ENCODE assay signal across 9 cellular contexts in genomic region chr12:22687677-22688076, GRCh38.
DNase-seq lines count a peak whose midpoint lies in the region; ATAC-seq, FAIRE-seq and TF ChIP-seq lines count a peak whose summit lies in the region.
"Had no signal": no experiment of that assay in that cellular context is flagged by ENCODE, and none has a peak within 500 bp of the region (broad histone marks: within the 10 kb centered on the region; RNA-seq: fewer than 3 reads in every experiment).

No MANE protein-coding gene starts in this region.

- H2AFZ ChIP-seq in Loucy (ENCODE audit: low read length) (no peak overlapping the region), PC-9 (no peak overlapping the region)

- intact Hi-C loops in dorsolateral prefrontal cortex (cut with DNase I) (no loop called here), PC-9 (cut with micrococcal nuclease; ENCODE audit: unreplicated experiment) (no loop called here)

- H4K20me1 ChIP-seq in Loucy (ENCODE audit: insufficient read depth, low read length, poor library complexity, severe bottlenecking) = no peaks in the 10 kb centered on the region
- H4K20me1 ChIP-seq in PC-9 (ENCODE audit: insufficient read depth) = 0 out of 2 replicates have a peak, but pooled peaks cover 2% of the 10 kb centered on the region

- H3K9me3 ChIP-seq in Loucy (ENCODE audit: insufficient read depth, low read depth, low read length) (no peaks in the 10 kb centered on the region), thoracic aorta (no peaks in the 10 kb centered on the region), PC-9 (ENCODE audit: insufficient read depth, low read depth) (no peaks in the 10 kb centered on the region)

- TF ChIP-seq CTCF in Loucy (conservative IDR thresholded peaks at IDR 0.05; ENCODE audit: low read length) (no peak), dorsolateral prefrontal cortex (IDR thresholded peaks at IDR 0.05 in 54 of 56, conservative IDR thresholded peaks at IDR 0.05 in 2 of 56; ENCODE audit: low read depth in 1 of 56, partially characterized antibody in 56 of 56) (peak in 1 of 56 donors; percentile 17), thoracic aorta (IDR thresholded peaks at IDR 0.05) (no peak), PC-9 (conservative IDR thresholded peaks at IDR 0.05) (no peak), omental fat pad (IDR thresholded peaks at IDR 0.05) (no peak)

- peak; percentile 84 for FAIRE-seq in GM12892 (lab: Jason Lieb, UNC)

- H3K9ac ChIP-seq in Loucy (ENCODE audit: low read depth, low read length, poor library complexity, severe bottlenecking) = peak overlapping the region; percentile 48

- peaks cover 19% of the 10 kb centered on the region; the same call in 1 of the 2 replicates for H3K36me3 ChIP-seq in Loucy (ENCODE audit: insufficient read depth, low read length)
- no peaks in the 10 kb centered on the region for H3K36me3 ChIP-seq in thoracic aorta
- peaks cover 11% of the 10 kb centered on the region; the same call in 1 of the 2 replicates for H3K36me3 ChIP-seq in PC-9 (ENCODE audit: low read depth)

- TF ChIP-seq POLR2A in GM12892 (IDR thresholded peaks at IDR 0.05; ENCODE audit: low read depth, low read length) = no peak

- DNase-seq in GM12892 (ENCODE audit: insufficient read length) = no peak
- DNase-seq in dorsolateral prefrontal cortex = no peak
- no peak for DNase-seq in thoracic aorta (ENCODE audit: low spot score)
- no peak for DNase-seq in PC-9
- no peak for DNase-seq in epidermal melanocyte (ENCODE audit: insufficient read length, low spot score)
- DNase-seq in omental fat pad (ENCODE audit: low spot score) = no peak
- DNase-seq: left cardiac atrium had no signal

- CTCF ChIA-PET in PC-9 (lab: Charles Lee) = no interaction called here

- peaks cover 13% of the 10 kb centered on the region for H3F3A ChIP-seq in Loucy (ENCODE audit: low read depth)
- peaks cover 17% of the 10 kb centered on the region for H3F3A ChIP-seq in PC-9 (ENCODE audit: insufficient read depth, low read depth)

- ATAC-seq in GM21737 (IDR thresholded peaks at IDR 0.05; ENCODE audit: unreplicated experiment) = peak; percentile 72
- ATAC-seq in thoracic aorta (ENCODE audit: insufficient number of reproducible peaks, low FRiP score, low read depth) = peak; percentile 67
- no peak for ATAC-seq in omental fat pad (ENCODE audit: low FRiP score)

- H3K79me2 ChIP-seq in Loucy (ENCODE audit: insufficient read depth, low read length) (no peaks in the 10 kb centered on the region), PC-9 (ENCODE audit: low read depth) (no peaks in the 10 kb centered on the region)

- H3K4me3 ChIP-seq in Loucy (ENCODE audit: low read length, poor library complexity, severe bottlenecking) = peak overlapping the region; percentile 58
- H3K4me3 ChIP-seq in dorsolateral prefrontal cortex = peak overlapping the region in 3 of 59 donors; percentile 0 to 27 (median 3)
- peak overlapping the region; percentile 53 for H3K4me3 ChIP-seq in thoracic aorta
- no peak overlapping the region for H3K4me3 ChIP-seq in PC-9

- H3K27ac ChIP-seq in dorsolateral prefrontal cortex (peak overlapping the region in 35 of 59 donors; percentile 1 to 72 (median 39)), thoracic aorta (peak overlapping the region; percentile 79 to 93), PC-9 (no peak overlapping the region)

- H3K9me2 ChIP-seq in Loucy (replicated peaks; ENCODE audit: low read depth, low read length) = no peaks in the 10 kb centered on the region
- no peaks in the 10 kb centered on the region for H3K9me2 ChIP-seq in PC-9 (ENCODE audit: insufficient read depth)

- H3K4me1 ChIP-seq in Loucy (ENCODE audit: insufficient read depth, low read length, poor library complexity, severe bottlenecking) (peaks cover 26% of the 10 kb centered on the region), thoracic aorta (ENCODE audit: control insufficient read depth in 1 of 2, low read depth in 2 of 2) (peaks cover 32 to 41% of the 10 kb centered on the region in 2 donors), PC-9 (replicated peaks; ENCODE audit: insufficient read depth) (no peaks in the 10 kb centered on the region)

- H3K27me3 ChIP-seq in Loucy (ENCODE audit: insufficient read depth, low read length, poor library complexity, severe bottlenecking) = no peaks in the 10 kb centered on the region
- H3K27me3 ChIP-seq in dorsolateral prefrontal cortex = no peaks in the 10 kb centered on the region
- no peaks in the 10 kb centered on the region for H3K27me3 ChIP-seq in thoracic aorta (replicated peaks; ENCODE audit: insufficient read depth)
- H3K27me3 ChIP-seq in PC-9 (ENCODE audit: insufficient read depth, low read depth) = no peaks in the 10 kb centered on the region

- POLR2A ChIA-PET in PC-9 (lab: Charles Lee; ENCODE audit: unreplicated experiment) = no interaction called here

- H3K4me2 ChIP-seq in Loucy (ENCODE audit: low read depth, low read length, poor library complexity, severe bottlenecking) = peak overlapping the region; percentile 71
- H3K4me2 ChIP-seq in PC-9 = no peak overlapping the region

- BruUV-seq in PC-9 (replicated peaks; lab: Mats Ljungman, UMichigan) = no TSS peak
